In genomic region chr1:156504062-156504813, GRCh38 we compare ENCODE assay signal across 8 cellular contexts. TPM values are rescaled to one million over a fixed set of nuclear protein-coding genes. Genes with fewer than 3 reads are reported as not detected.
A peak's percentile ranks its signal among the peaks of the same experiment; 100 is the strongest.
DNase-seq lines count a peak whose midpoint lies in the region; ATAC-seq lines count a peak whose summit lies in the region.

No MANE protein-coding gene starts in this region.

- peaks cover 3% of the 10 kb centered on the region for H3K9me3 Mint-ChIP-seq in activated naive CD8-positive, alpha-beta T cell treated with anti-CD3 and anti-CD28 coated beads for 36 hours

- H3K36me3 Mint-ChIP-seq in activated naive CD8-positive, alpha-beta T cell treated with anti-CD3 and anti-CD28 coated beads for 36 hours = peaks cover 5% of the 10 kb centered on the region

- peak overlapping the region; percentile 97 for H3K27ac Mint-ChIP-seq in activated naive CD8-positive, alpha-beta T cell treated with anti-CD3 and anti-CD28 coated beads for 36 hours

- H3K4me1 ChIP-seq in ES-I3 (ENCODE audit: insufficient read depth, low read length) (peaks cover 26% of the 10 kb centered on the region), iPS-20b (ENCODE audit: insufficient read depth, low read length) (peaks cover 20% of the 10 kb centered on the region)

- H3K36me3 ChIP-seq in ES-I3 (ENCODE audit: insufficient read depth, low read length) (no peaks in the 10 kb centered on the region), iPS-20b (ENCODE audit: insufficient read depth, low read depth, low read length) (no peaks in the 10 kb centered on the region)

- H3K27ac ChIP-seq in iPS-20b (ENCODE audit: low read length) = peak overlapping the region; percentile 65
- peak overlapping the region; percentile 98 for H3K27ac ChIP-seq in temporal lobe (ENCODE audit: low read depth, low read length)

- peaks cover 66% of the 10 kb centered on the region for H3K4me1 Mint-ChIP-seq in activated naive CD8-positive, alpha-beta T cell treated with anti-CD3 and anti-CD28 coated beads for 36 hours

- H3K9ac ChIP-seq in ES-I3 (ENCODE audit: low read depth, low read length) (peak overlapping the region; percentile 17), iPS-20b (ENCODE audit: low read depth, low read length) (peak overlapping the region; percentile 47; the same call in 1 of the 2 replicates)

- H3K4me3 ChIP-seq in iPS-20b (ENCODE audit: low read length) = peak overlapping the region; percentile 60; the same call in 1 of the 2 replicates

- H3K27me3 ChIP-seq in iPS-20b (ENCODE audit: insufficient read depth, low read length) = no peaks in the 10 kb centered on the region; the same call in 1 of the 2 replicates

- peak; percentile 30 for DNase-seq in NCI-H1092 treated with DMSO at 0.1 percent for 48 hours (lab: John Stamatoyannopoulos, UW)
- no peak for DNase-seq in activated naive CD8-positive, alpha-beta T cell treated with anti-CD3 and anti-CD28 coated beads for 36 hours

- H3K9me3 ChIP-seq in ES-I3 (ENCODE audit: control insufficient read depth, insufficient read depth, low read length) (no peaks in the 10 kb centered on the region), iPS-20b (ENCODE audit: insufficient read depth, low read depth, low read length) (no peaks in the 10 kb centered on the region)

- ATAC-seq in HG03442 (IDR thresholded peaks at IDR 0.05; ENCODE audit: unreplicated experiment) (no peak), HG03025 (IDR thresholded peaks at IDR 0.05; ENCODE audit: low FRiP score, unreplicated experiment) (no peak), HG03460 (IDR thresholded peaks at IDR 0.05; ENCODE audit: unreplicated experiment) (no peak)

- H3K4me3 Mint-ChIP-seq in activated naive CD8-positive, alpha-beta T cell treated with anti-CD3 and anti-CD28 coated beads for 36 hours = peak overlapping the region; percentile 78

- H3K27me3 Mint-ChIP-seq in activated naive CD8-positive, alpha-beta T cell treated with anti-CD3 and anti-CD28 coated beads for 36 hours = no peaks in the 10 kb centered on the region

RNA-seq across cellular contexts. Expression of gene MEF2D, which starts 3.7 kb away (rescaled TPM):
- total RNA-seq in activated naive CD8-positive, alpha-beta T cell treated with anti-CD3 and anti-CD28 coated beads for 36 hours = 10 to 100 TPM; 25.7 to 27.8 TPM
- total RNA-seq in temporal lobe = 6.9 TPM
